In the genomic region with DNA sequence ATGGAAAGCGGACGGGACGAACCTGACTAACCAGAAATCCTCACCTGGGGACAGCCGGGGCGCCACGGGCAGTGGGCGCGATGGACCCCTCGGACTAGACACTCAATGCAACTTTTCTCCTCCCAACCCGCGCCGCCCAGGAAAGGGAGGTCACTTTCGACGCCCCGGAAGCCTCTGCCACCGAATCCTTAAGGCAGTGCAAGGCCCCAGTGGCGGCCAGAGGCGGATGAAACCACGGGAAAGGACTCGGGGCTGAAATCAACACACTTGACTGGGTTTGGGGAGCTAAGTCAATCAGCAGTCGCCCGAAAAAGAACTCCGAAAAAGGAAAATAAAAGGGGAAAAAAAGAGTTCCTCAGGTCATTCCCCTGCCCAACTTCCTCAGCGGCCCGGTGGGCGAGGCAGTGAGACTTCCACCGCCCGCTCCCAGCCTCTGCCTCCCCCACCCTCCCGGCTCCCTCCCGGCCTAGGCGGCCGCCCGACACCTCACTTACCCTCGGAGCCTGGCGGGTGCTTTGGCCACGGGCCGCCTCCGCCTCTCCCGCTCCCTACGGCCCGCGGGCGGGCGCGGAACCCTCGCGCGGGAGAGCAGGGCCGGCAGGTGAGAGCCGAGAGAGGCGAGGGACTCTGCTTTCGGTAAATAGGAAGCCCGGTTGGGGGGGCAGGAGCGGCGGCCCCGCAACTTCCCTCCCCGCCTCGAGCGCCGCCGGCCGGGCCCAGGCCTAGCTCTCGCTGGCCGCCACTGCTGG, we compare ENCODE assay signal across 8 cellular contexts. TPM values are rescaled to one million over a fixed set of nuclear protein-coding genes. Genes with fewer than 3 reads are reported as not detected.
DNase-seq lines count a peak whose midpoint lies in the region; ATAC-seq and TF ChIP-seq lines count a peak whose summit lies in the region.

No MANE protein-coding gene starts in this region.

- H3K36me3 ChIP-seq in breast epithelium, result no peaks in the 10 kb centered on the region

- intact Hi-C loops in breast epithelium (cut with DNase I; ENCODE audit: low total_unique reads), result no loop called here

- H3K9me3 Mint-ChIP-seq in immature natural killer cell, result no peaks in the 10 kb centered on the region

- H3K36me3 Mint-ChIP-seq in T-helper 17 cell (ENCODE audit: low read depth) (peaks cover 2% of the 10 kb centered on the region), immature natural killer cell (peaks cover 5 to 8% (median 5%) of the 10 kb centered on the region in 3 donors)

- H3K27ac ChIP-seq in breast epithelium, result peak overlapping the region; percentile 99

- peak overlapping the region; percentile 90 for H3K27ac Mint-ChIP-seq in T-helper 17 cell
- peak overlapping the region; percentile 87 to 95 (median 93) for H3K27ac Mint-ChIP-seq in immature natural killer cell

- H3K4me1 ChIP-seq in breast epithelium, result peaks cover 0 to 21% of the 10 kb centered on the region in 2 donors

- H3K4me3 Mint-ChIP-seq in T-helper 17 cell (peak overlapping the region; percentile 96), immature natural killer cell (peak overlapping the region; percentile 92 to 97 (median 95))

- peak; percentile 29 for DNase-seq in COLO829 (ENCODE audit: low spot score)
- peak in 2 of 3 donors; percentile 38 to 44 for DNase-seq in T-helper 17 cell
- DNase-seq in breast epithelium (ENCODE audit: low spot score in 2 of 2), result peak; percentile 53 to 66
- DNase-seq in immature natural killer cell, result peak; percentile 30 to 39 (median 34)
- DNase-seq in stimulated activated CD4-positive, alpha-beta T cell treated with anti-CD3 and anti-CD28 coated beads, Interleukin-12 subunit alpha, Interleukin-12 subunit beta, amount 100 ng/mL, for 4 hours, result peak; percentile 32
- DNase-seq in cortex of kidney (lab: John Stamatoyannopoulos, UW), result no peak

- peak overlapping the region; percentile 96 to 98 (median 97) for H3K4me3 ChIP-seq in breast epithelium

- no peaks in the 10 kb centered on the region for H3K27me3 Mint-ChIP-seq in T-helper 17 cell
- peaks cover 4 to 9% (median 8%) of the 10 kb centered on the region in 3 donors for H3K27me3 Mint-ChIP-seq in immature natural killer cell (ENCODE audit: low read depth in 3 of 3)

- ATAC-seq in GM19395 (IDR thresholded peaks at IDR 0.05; ENCODE audit: unreplicated experiment) (peak; percentile 36), HG03460 (IDR thresholded peaks at IDR 0.05; ENCODE audit: unreplicated experiment) (peak; percentile 29), T-helper 17 cell (peak; percentile 50)

- H3K4me1 Mint-ChIP-seq in T-helper 17 cell (peaks cover 47% of the 10 kb centered on the region), immature natural killer cell (peaks cover 52 to 66% of the 10 kb centered on the region in 2 donors)

- H3K27me3 ChIP-seq in breast epithelium, result no peaks in the 10 kb centered on the region

- no peak for TF ChIP-seq CTCF in breast epithelium (IDR thresholded peaks at IDR 0.05)

- no peak for TF ChIP-seq POLR2A in breast epithelium (IDR thresholded peaks at IDR 0.05)

- H3K9me3 ChIP-seq in T-helper 17 cell (ENCODE audit: control insufficient read depth, low read length, poor library complexity, severe bottlenecking) (no peaks in the 10 kb centered on the region), breast epithelium (no peaks in the 10 kb centered on the region)

RNA-seq across cellular contexts. Expression of a gene that starts 0.5 kb away (rescaled TPM):
- total RNA-seq in T-helper 17 cell, result 10 to 100 TPM; 42.9 to 43.0 TPM
- total RNA-seq in breast epithelium, result 10 to 100 TPM; 39.8 to 65.0 (median 49.5) TPM
- 10 to 100 TPM; 19.7 to 40.4 (median 21.1) TPM for polyA plus RNA-seq in immature natural killer cell
